Comparison of ENCODE assay signal across 1 cellular context in genomic region chr1:58754683-58755467, GRCh38.
TF ChIP-seq lines count a peak whose summit lies in the region.

No MANE protein-coding gene starts in this region.

TF ChIP-seq in IMR-90, 13 proteins besides CTCF, POLR2A, EP300 and RAD21 (continued from another document):
- TF ChIP-seq ELK1 (IDR thresholded peaks at IDR 0.05; ENCODE audit: borderline replicate concordance, low read depth, low read length) (no peak), MAZ (IDR thresholded peaks at IDR 0.05; ENCODE audit: borderline replicate concordance, low read depth, low read length) (no peak), RCOR1 (IDR thresholded peaks at IDR 0.05; ENCODE audit: insufficient replicate concordance, low read length) (no peak), CHD1 (IDR thresholded peaks at IDR 0.05; ENCODE audit: low read depth, low read length) (no peak), MXI1 (IDR thresholded peaks at IDR 0.05; ENCODE audit: borderline replicate concordance, low read depth, low read length) (no peak), RFX5 (IDR thresholded peaks at IDR 0.05; ENCODE audit: low read depth, low read length) (no peak)
